In the genomic region with DNA sequence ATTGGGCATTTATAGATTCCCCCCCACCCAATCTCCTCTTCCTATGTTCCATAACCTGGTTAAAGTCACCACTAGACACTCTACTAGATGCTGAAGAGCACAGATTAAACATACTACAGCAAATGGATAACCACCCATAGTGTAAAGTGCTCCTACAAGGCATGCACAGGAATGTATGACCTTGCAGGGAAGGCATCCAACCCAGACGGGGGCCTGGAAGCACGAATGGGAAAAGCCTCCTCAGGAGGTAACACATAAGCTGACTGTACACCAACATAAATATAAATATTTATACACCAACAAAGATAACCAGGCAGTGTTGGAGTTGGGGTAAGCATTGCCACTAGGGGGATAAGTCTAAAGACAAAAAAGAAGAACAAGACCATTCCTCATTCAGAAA, we compare ENCODE assay signal across 24 cellular contexts.
"Had no signal": no experiment of that assay in that cellular context is flagged by ENCODE, and none has a peak within 500 bp of the region (broad histone marks: within the 10 kb centered on the region; RNA-seq: fewer than 3 reads in every experiment).

No MANE protein-coding gene starts in this region.

- H3K9me3 Mint-ChIP-seq: activated T-helper 17 cell treated with anti-CD3 and anti-CD28 coated beads, Interleukin-2, amount 50 U/mL, for 72 hours; T-helper 2 cell treated with Interferon-gamma antibody and Interleukin-4, amounts not matched to agents 5 μg/mL and 100 μg/mL, for 36 hours had no signal

- H3K36me3 Mint-ChIP-seq: activated CD4-positive, alpha-beta memory T cell treated with anti-CD3 and anti-CD28 coated beads for 36 hours; activated naive CD8-positive, alpha-beta T cell treated with anti-CD3 and anti-CD28 coated beads for 36 hours; memory B cell; naive thymus-derived CD8-positive, alpha-beta T cell; stimulated activated effector memory CD8-positive, alpha-beta T cell treated with anti-CD3 and anti-CD28 coated beads, Interleukin-12 subunit alpha, Interleukin-12 subunit beta, amount 100 ng/mL, for 72 hours had no signal

- H3K27ac ChIP-seq: body of pancreas, colonic mucosa, foreskin keratinocyte, parathyroid adenoma, right lobe of liver, stomach, upper lobe of left lung had no signal

- H3K27me3 ChIP-seq: body of pancreas, colonic mucosa, foreskin keratinocyte, right lobe of liver, stomach, upper lobe of left lung had no signal

- H3K79me2 ChIP-seq: parathyroid adenoma had no signal

- H3K4me3 Mint-ChIP-seq: activated B cell treated with CpG ODN at 0.5 μM for 24 hours; activated CD4-positive, alpha-beta memory T cell treated with anti-CD3 and anti-CD28 coated beads for 36 hours; activated naive CD8-positive, alpha-beta T cell treated with anti-CD3 and anti-CD28 coated beads for 36 hours; activated T-helper 17 cell treated with anti-CD3 and anti-CD28 coated beads, Interleukin-2, amount 50 U/mL, for 72 hours; memory B cell; naive thymus-derived CD8-positive, alpha-beta T cell; stimulated activated effector memory CD8-positive, alpha-beta T cell treated with anti-CD3 and anti-CD28 coated beads, Interleukin-12 subunit alpha, Interleukin-12 subunit beta, amount 100 ng/mL, for 72 hours; T-helper 2 cell treated with Interferon-gamma antibody and Interleukin-4, amounts not matched to agents 5 μg/mL and 100 μg/mL, for 36 hours had no signal

- H2AFZ ChIP-seq: parathyroid adenoma had no signal

- H3K27me3 Mint-ChIP-seq: activated B cell treated with CpG ODN at 0.5 μM for 24 hours; activated CD4-positive, alpha-beta memory T cell treated with anti-CD3 and anti-CD28 coated beads for 36 hours; activated naive CD8-positive, alpha-beta T cell treated with anti-CD3 and anti-CD28 coated beads for 36 hours; activated T-helper 17 cell treated with anti-CD3 and anti-CD28 coated beads, Interleukin-2, amount 50 U/mL, for 72 hours; memory B cell; naive thymus-derived CD8-positive, alpha-beta T cell had no signal

- H3K36me3 ChIP-seq: colonic mucosa, right lobe of liver, stomach, upper lobe of left lung had no signal

- H3K4me1 Mint-ChIP-seq: activated B cell treated with CpG ODN at 0.5 μM for 24 hours; activated naive CD8-positive, alpha-beta T cell treated with anti-CD3 and anti-CD28 coated beads for 36 hours; activated T-helper 17 cell treated with anti-CD3 and anti-CD28 coated beads, Interleukin-2, amount 50 U/mL, for 72 hours; memory B cell; naive thymus-derived CD8-positive, alpha-beta T cell; stimulated activated effector memory CD8-positive, alpha-beta T cell treated with anti-CD3 and anti-CD28 coated beads, Interleukin-12 subunit alpha, Interleukin-12 subunit beta, amount 100 ng/mL, for 72 hours had no signal

- H3K9ac ChIP-seq: parathyroid adenoma had no signal

- DNase-seq: activated B cell treated with CpG ODN at 0.5 μM for 24 hours; activated CD4-positive, alpha-beta memory T cell treated with anti-CD3 and anti-CD28 coated beads for 36 hours; activated CD4-positive, alpha-beta T cell treated with anti-CD3 and anti-CD28 coated beads for 4 hours; activated naive CD4-positive, alpha-beta T cell; activated naive CD8-positive, alpha-beta T cell treated with anti-CD3 and anti-CD28 coated beads for 36 hours; amygdala; body of pancreas; central memory CD4-positive, alpha-beta T cell; colonic mucosa; foreskin keratinocyte; glutamatergic neuron; hippocampal formation; kidney glomerular epithelial cell; naive thymus-derived CD8-positive, alpha-beta T cell; right lobe of liver; small intestine; stimulated activated CD4-positive, alpha-beta T cell treated with anti-CD3 and anti-CD28 coated beads, Interleukin-4, amount 100 ng/mL, for 24 hours; stomach; upper lobe of left lung had no signal

- H3K4me1 ChIP-seq: body of pancreas, colonic mucosa, foreskin keratinocyte, parathyroid adenoma, right lobe of liver, stomach, upper lobe of left lung had no signal

- H3K9me3 ChIP-seq: body of pancreas, colonic mucosa, right lobe of liver, upper lobe of left lung had no signal

- H3K4me3 ChIP-seq: body of pancreas, colonic mucosa, right lobe of liver, stomach, upper lobe of left lung had no signal

- ATAC-seq: activated T-helper 17 cell treated with anti-CD3 and anti-CD28 coated beads, Interleukin-2, amount 50 U/mL, for 72 hours; body of pancreas; foreskin keratinocyte; naive thymus-derived CD8-positive, alpha-beta T cell; right lobe of liver; stimulated activated effector memory CD8-positive, alpha-beta T cell treated with anti-CD3 and anti-CD28 coated beads, Interleukin-12 subunit alpha, Interleukin-12 subunit beta, amount 100 ng/mL, for 72 hours had no signal

- H3K27ac Mint-ChIP-seq: activated B cell treated with CpG ODN at 0.5 μM for 24 hours; activated CD4-positive, alpha-beta memory T cell treated with anti-CD3 and anti-CD28 coated beads for 36 hours; activated naive CD8-positive, alpha-beta T cell treated with anti-CD3 and anti-CD28 coated beads for 36 hours; activated T-helper 17 cell treated with anti-CD3 and anti-CD28 coated beads, Interleukin-2, amount 50 U/mL, for 72 hours; memory B cell; naive thymus-derived CD8-positive, alpha-beta T cell; stimulated activated effector memory CD8-positive, alpha-beta T cell treated with anti-CD3 and anti-CD28 coated beads, Interleukin-12 subunit alpha, Interleukin-12 subunit beta, amount 100 ng/mL, for 72 hours; T-helper 2 cell treated with Interferon-gamma antibody and Interleukin-4, amounts not matched to agents 5 μg/mL and 100 μg/mL, for 36 hours had no signal
